In the genomic region with DNA sequence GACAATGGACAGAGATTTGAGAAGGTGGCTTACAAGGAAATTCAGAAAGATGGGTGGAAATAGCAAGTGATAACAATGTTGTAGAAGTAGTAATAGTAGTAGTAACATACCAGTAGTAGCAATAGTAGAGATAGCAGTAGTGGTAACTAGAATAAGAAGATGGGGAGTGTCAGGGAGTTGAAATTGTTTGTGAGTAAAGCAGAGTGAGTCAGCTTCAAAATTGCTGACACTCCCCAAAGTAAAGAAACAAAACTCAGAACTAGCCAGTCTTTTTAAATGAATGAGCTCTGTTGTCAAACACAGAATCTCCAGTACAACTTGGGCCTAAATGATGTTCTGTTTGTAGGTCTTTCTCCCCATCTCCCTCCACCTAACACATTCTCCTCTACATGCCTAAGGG, we compare ENCODE assay signal across 27 cellular contexts.
"Had no signal": no experiment of that assay in that cellular context is flagged by ENCODE, and none has a peak within 500 bp of the region (broad histone marks: within the 10 kb centered on the region; RNA-seq: fewer than 3 reads in every experiment).

No MANE protein-coding gene starts in this region.

- H3K27me3 ChIP-seq: SJSA1 had no signal

- ATAC-seq: K562, T-cell had no signal

- DNase-seq: Kasumi-1; MV-4-11; NCI-H1048; NCI-H1105; NCI-H1417; NCI-H1436 treated with DMSO at 0.1 percent for 48 hours; NCI-H1694; NCI-H187 treated with DMSO at 0.1 percent for 48 hours; NCI-H2029 treated with DMSO at 0.1 percent for 48 hours; NCI-H2171 treated with DMSO at 0.1 percent for 48 hours; NCI-H2227 treated with DMSO at 0.1 percent for 48 hours; NCI-H524; NCI-H526 treated with DMSO at 0.1 percent for 48 hours; NCI-H748 treated with DMSO at 0.1 percent for 48 hours; NK-92 treated with Interleukin-12 subunit alpha and Interleukin-12 subunit beta, amount 100 ng/mL, for 24 hours; OCI-M1; Right ventricle myocardium superior; RPMI8226; SIG-M5; SW 1271; T-cell had no signal

- H3K4me2 ChIP-seq: KMS-11 had no signal

- FAIRE-seq: HTR-8/SVneo, K562, RCC 7860 had no signal

- H3K36me3 ChIP-seq: SJSA1 had no signal

- H3K27ac ChIP-seq: KMS-11, SJSA1, SK-N-MC had no signal

- H3K9ac ChIP-seq: KMS-11 had no signal

- H3K4me3 ChIP-seq: K562, SJSA1, SK-N-MC had no signal
